ENCODE assay signal across 13 cellular contexts in the genomic region with DNA sequence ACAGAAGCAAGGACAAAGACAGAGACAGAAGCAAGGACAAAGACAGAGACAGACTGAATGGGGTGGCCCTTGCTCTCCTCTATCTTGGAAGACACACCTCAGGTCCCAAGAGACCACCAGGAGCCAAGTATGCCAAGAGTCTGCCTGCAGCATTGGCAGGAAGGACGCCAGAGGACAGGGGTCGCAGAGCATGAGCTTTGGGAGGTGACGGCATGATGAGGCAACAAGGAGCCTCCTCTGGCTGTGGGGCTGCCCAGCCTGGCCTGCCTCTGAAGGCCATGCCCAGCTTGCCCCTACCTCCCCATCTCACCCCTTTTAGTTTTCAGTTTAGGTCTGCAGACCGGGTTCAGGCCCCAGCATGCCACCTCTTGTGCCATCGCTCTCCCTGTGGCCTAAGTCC. TPM values are rescaled to one million over a fixed set of nuclear protein-coding genes. Genes with fewer than 3 reads are reported as not detected.
DNase-seq lines count a peak whose midpoint lies in the region; ATAC-seq, FAIRE-seq and TF ChIP-seq lines count a peak whose summit lies in the region.
"Had no signal": no experiment of that assay in that cellular context is flagged by ENCODE, and none has a peak within 500 bp of the region (broad histone marks: within the 10 kb centered on the region; RNA-seq: fewer than 3 reads in every experiment).

No MANE protein-coding gene starts in this region.

- TF ChIP-seq POLR2A in Peyer's patch (IDR thresholded peaks at IDR 0.05), result no peak
- no peak for TF ChIP-seq POLR2A in H1 (IDR thresholded peaks at IDR 0.05; ENCODE audit: control extremely low read depth in 1 of 2, low read depth in 2 of 2, low read length in 2 of 2)
- TF ChIP-seq POLR2A in tibial nerve (IDR thresholded peaks at IDR 0.05), result no peak

- 84% methylated on average over 5 of the region's 5 CpGs; no CpG with 5 or more reads in 1 of the 2 experiments for WGBS in H1 (ENCODE audit: extremely low coverage in 1 of 2, insufficient coverage in 1 of 2, insufficient read length in 1 of 2, insufficient replicate concordance in 2 of 2, low coverage in 1 of 2, low lambda C conversion rate in 2 of 2, missing lambda C conversion rate in 1 of 2), 2 experiments
- WGBS in tibial nerve, 2 donors, result 29 to 40% methylated on average over 5 of the region's 5 CpGs

- peak overlapping the region; percentile 84; the same call in 1 of the 2 replicates for H3K18ac ChIP-seq in H1 (ENCODE audit: extremely low read depth, low read length)

- H3K14ac ChIP-seq in H1 (ENCODE audit: insufficient read length), result no peak overlapping the region

- TF ChIP-seq EP300 in H1 (IDR thresholded peaks at IDR 0.05; ENCODE audit: borderline replicate concordance in 1 of 2, low read depth in 2 of 2, low read length in 2 of 2) (no peak), tibial nerve (IDR thresholded peaks at IDR 0.05) (peak in 1 of 2 donors; percentile 36)

- no peak for TF ChIP-seq RAD21 in H1 (IDR thresholded peaks at IDR 0.05 in 1 of 2, conservative IDR thresholded peaks at IDR 0.05 in 1 of 2; ENCODE audit: low read depth in 2 of 2, low read length in 2 of 2)

- H3K4me3 ChIP-seq in Peyer's patch, result no peak overlapping the region
- no peak overlapping the region for H3K4me3 ChIP-seq in H1 (ENCODE audit: extremely low read depth in 1 of 4, insufficient read depth in 2 of 4, low read depth in 3 of 4, low read length in 4 of 4)
- peak overlapping the region in 1 of 4 donors; percentile 24 for H3K4me3 ChIP-seq in tibial nerve
- H3K4me3 ChIP-seq: body of pancreas had no signal

- peak overlapping the region; percentile 14 to 28; a peak in 1 of 4 replicates for H3K4me2 ChIP-seq in H1 (ENCODE audit: insufficient read depth in 1 of 2, low read depth in 2 of 2, low read length in 2 of 2)

- POLR2A ChIA-PET in H1 (lab: Charles Lee; ENCODE audit: partially characterized antibody), result interaction anchor here (1.2 to 2.2 kb wide), 5 partner anchors 11 to 264 kb away, joined by 4 to 14 read pairs (median 5); a partner anchor contains a TSS

- H3K4me3 Mint-ChIP-seq in mesothelial cell of epicardium, result peak overlapping the region; percentile 35

- H3K79me2 ChIP-seq in H1 (ENCODE audit: control insufficient read depth in 1 of 2, insufficient read depth in 2 of 2, low read length in 2 of 2), result no peaks in the 10 kb centered on the region

- peak overlapping the region; percentile 58 for H3K4ac ChIP-seq in H1 (replicated peaks; ENCODE audit: insufficient read length, low read depth, low read length)

- no peaks in the 10 kb centered on the region for H4K20me1 ChIP-seq in H1 (replicated peaks in 1 of 2; ENCODE audit: control insufficient read depth in 1 of 2, insufficient read depth in 2 of 2, low read length in 2 of 2)

- H3K27ac ChIP-seq in Peyer's patch (peak overlapping the region; percentile 62 to 84 (median 76)), H1 (ENCODE audit: low read depth, low read length) (0 out of 2 replicates have a peak overlapping the region, but pooled peaks have one; percentile 31), tibial nerve (peak overlapping the region; percentile 60 to 99 (median 90))

- H2BK120ac ChIP-seq in H1 (replicated peaks; ENCODE audit: low read depth, low read length), result peak overlapping the region; percentile 66

- H3K36me3 ChIP-seq in Peyer's patch (no peaks in the 10 kb centered on the region), H1 (ENCODE audit: control insufficient read depth in 2 of 4, insufficient read depth in 4 of 4, low read length in 3 of 4) (no peaks in the 10 kb centered on the region), tibial nerve (peaks cover 0 to 41% (median 0%) of the 10 kb centered on the region in 3 donors)

- peak overlapping the region; percentile 96 for H2AK5ac ChIP-seq in H1 (ENCODE audit: low read depth, low read length)

- H3K27me3 Mint-ChIP-seq in mesothelial cell of epicardium (ENCODE audit: low read depth), result no peaks in the 10 kb centered on the region

- H4K8ac ChIP-seq in H1 (ENCODE audit: extremely low read depth, insufficient read depth, low read length), result 0 out of 2 replicates have a peak overlapping the region, but pooled peaks have one; percentile 45

- no peaks in the 10 kb centered on the region for H3K9me3 ChIP-seq in Peyer's patch
- H3K9me3 ChIP-seq in H1 (ENCODE audit: insufficient read depth in 2 of 2, low read depth in 1 of 2, low read length in 1 of 2), result no peaks in the 10 kb centered on the region
- H3K9me3 ChIP-seq in tibial nerve, result no peaks in the 10 kb centered on the region
- H3K9me3 ChIP-seq: body of pancreas had no signal

- no peaks in the 10 kb centered on the region for H3K36me3 Mint-ChIP-seq in mesothelial cell of epicardium

- no peaks in the 10 kb centered on the region for H3K27me3 ChIP-seq in Peyer's patch
- H3K27me3 ChIP-seq in H1 (replicated peaks in 1 of 4; ENCODE audit: control insufficient read depth in 3 of 4, extremely low read depth in 1 of 4, insufficient read depth in 3 of 4, low read length in 3 of 4), result no peaks in the 10 kb centered on the region; a peak in 3 of 7 replicates
- no peaks in the 10 kb centered on the region for H3K27me3 ChIP-seq in tibial nerve
- H3K27me3 ChIP-seq: body of pancreas had no signal

- ATAC-seq in HG02852 (IDR thresholded peaks at IDR 0.05; ENCODE audit: unreplicated experiment), result no peak
- ATAC-seq in GM19023 (IDR thresholded peaks at IDR 0.05; ENCODE audit: unreplicated experiment), result no peak

- peak overlapping the region; percentile 22 for H4K91ac ChIP-seq in H1 (replicated peaks; ENCODE audit: insufficient read length, low read length)

- peak overlapping the region; percentile 92 for H3K27ac Mint-ChIP-seq in mesothelial cell of epicardium

- no peak overlapping the region for H2BK15ac ChIP-seq in H1 (ENCODE audit: low read length)

- H3K23ac ChIP-seq in H1 (ENCODE audit: insufficient read length), result no peak overlapping the region

- no peak for TF ChIP-seq CTCF in Peyer's patch (IDR thresholded peaks at IDR 0.05)
- TF ChIP-seq CTCF in H1 (IDR thresholded peaks at IDR 0.05; ENCODE audit: control extremely low read depth in 1 of 3, insufficient read depth in 1 of 3, low read depth in 1 of 3, low read length in 3 of 3), result no peak
- TF ChIP-seq CTCF in mesothelial cell of epicardium (IDR thresholded peaks at IDR 0.05; ENCODE audit: unreplicated experiment), result no peak
- TF ChIP-seq CTCF in tibial nerve (IDR thresholded peaks at IDR 0.05), result no peak

- CTCF ChIA-PET in H1 (lab: Charles Lee; ENCODE audit: partially characterized antibody), result interaction anchor here (0.8 to 13.1 kb wide), 11 partner anchors 9 to 81 kb away, joined by 3 to 188 read pairs (median 6); a partner anchor contains a TSS

- H4K5ac ChIP-seq in H1 (ENCODE audit: insufficient read length, low read depth, low read length), result no peak overlapping the region

- peak overlapping the region; percentile 73; the same call in 1 of the 2 replicates for H2BK5ac ChIP-seq in H1 (ENCODE audit: low read depth, low read length)

- peak overlapping the region; percentile 43; the same call in 1 of the 2 replicates for H2BK20ac ChIP-seq in H1 (ENCODE audit: low read length)

- no peak for DNase-seq in Peyer's patch
- DNase-seq in H1 (ENCODE audit: low read depth in 1 of 2, low spot score in 2 of 2), result no peak
- DNase-seq in mesothelial cell of epicardium (ENCODE audit: low spot score in 2 of 2, unreplicated experiment in 2 of 2), result no peak
- DNase-seq in tibial nerve (ENCODE audit: low spot score in 2 of 2), result peak; percentile 49 to 55
- DNase-seq in 8988T, result no peak
- DNase-seq: activated CD4-positive, alpha-beta T cell treated with anti-CD3 and anti-CD28 coated beads, Interleukin-2, amount 50 U/mL, for 48 hours; GDM1; NCI-H2171; SHP77 treated with DMSO at 0.1 percent for 48 hours had no signal

- no peak overlapping the region for H2AFZ ChIP-seq in H1 (ENCODE audit: low read length)

- peaks cover 54% of the 10 kb centered on the region for H3K4me1 Mint-ChIP-seq in mesothelial cell of epicardium

- no peak overlapping the region for H3K56ac ChIP-seq in H1 (replicated peaks; ENCODE audit: insufficient read length, low read depth, low read length)

- no peak for FAIRE-seq in H1 (lab: Jason Lieb, UNC)

- H3K79me1 ChIP-seq in H1 (ENCODE audit: low read depth, low read length), result no peaks in the 10 kb centered on the region

- H3K23me2 ChIP-seq in H1 (ENCODE audit: low read depth, low read length), result no peaks in the 10 kb centered on the region

- no peaks in the 10 kb centered on the region for H3K9me3 Mint-ChIP-seq in mesothelial cell of epicardium

- H2BK12ac ChIP-seq in H1 (ENCODE audit: low read depth, low read length), result peak overlapping the region; percentile 99; the same call in 1 of the 2 replicates

- no peak overlapping the region for H3K9ac ChIP-seq in H1 (replicated peaks in 1 of 4; ENCODE audit: extremely low read depth in 1 of 4, low read depth in 3 of 4, low read length in 3 of 4)

- H3K4me1 ChIP-seq in Peyer's patch (peaks cover 0 to 53% (median 0%) of the 10 kb centered on the region in 4 donors), H1 (replicated peaks in 1 of 4; ENCODE audit: control insufficient read depth in 3 of 4, insufficient read depth in 4 of 4, low read length in 3 of 4) (peaks cover 4 to 32% (median 26%) of the 10 kb centered on the region in 4 experiments), tibial nerve (peaks cover 3 to 98% (median 63%) of the 10 kb centered on the region in 4 donors)

RNA-seq across cellular contexts. Expression of a gene that starts 17.6 kb away (rescaled TPM):
- 10 to 100 TPM; 17.5 to 87.5 (median 31.2) TPM for total RNA-seq in Peyer's patch
- total RNA-seq in H1 (2021; fragmentation: NEBNext Ultra II Directional; extraction: Animal tissue kit (Norgen Biotek cat#: 25700)), result 13.7 and 15.9 TPM in 2 replicates
- polyA plus RNA-seq in H1 (2011; rRNA removed), result 4.2 and 5.9 TPM in 2 replicates
- 3.6 TPM for polyA plus RNA-seq in H1 (2011; cell fraction: cytosol; rRNA removed)
- polyA plus RNA-seq in H1 (2011; cell fraction: nucleus; rRNA removed), result 12.1 TPM
- 4.0 to 5.6 TPM (median 5.0 TPM) in 4 replicates for polyA plus RNA-seq in H1 (2012, experiment 1 of 2)
- polyA plus RNA-seq in H1 (2012, experiment 2 of 2), result 3.9 TPM
- 14.2 TPM for polyA plus RNA-seq in H1 (2013, experiment 1 of 2)
- 15.0 TPM for polyA plus RNA-seq in H1 (2013, experiment 2 of 2)
- 15.1 and 15.7 TPM in 2 replicates for polyA minus RNA-seq in H1 (2011; rRNA and poly(A)+ RNA removed)
- polyA minus RNA-seq in H1 (2011; cell fraction: cytosol; rRNA and poly(A)+ RNA removed), result 6.9 TPM
- 21.7 TPM for polyA minus RNA-seq in H1 (2011; cell fraction: nucleus; rRNA and poly(A)+ RNA removed)
- 100 to 105 TPM (median 102 TPM) in 3 replicates for total RNA-seq in mesothelial cell of epicardium
- total RNA-seq in tibial nerve, result 100 to 1,000 TPM; 171 to 354 (median 217) TPM

RNA-seq across cellular contexts. Expression of a gene that starts 28.6 kb away (rescaled TPM):
- 100 to 1,000 TPM; 177 to 429 (median 370) TPM for total RNA-seq in Peyer's patch
- not detected in 2 replicates for total RNA-seq in H1 (2021; fragmentation: NEBNext Ultra II Directional; extraction: Animal tissue kit (Norgen Biotek cat#: 25700))
- polyA plus RNA-seq in H1 (2011; rRNA removed), result 0.06 TPM in 1 of 2 replicates, not detected in the other
- not detected for polyA plus RNA-seq in H1 (2011; cell fraction: cytosol; rRNA removed)
- polyA plus RNA-seq in H1 (2011; cell fraction: nucleus; rRNA removed), result not detected
- polyA plus RNA-seq in H1 (2012, experiment 1 of 2), result not detected in 4 replicates
- 0.13 TPM for polyA plus RNA-seq in H1 (2012, experiment 2 of 2)
- 0.06 TPM for polyA plus RNA-seq in H1 (2013, experiment 1 of 2)
- polyA plus RNA-seq in H1 (2013, experiment 2 of 2), result 0.04 TPM
- polyA minus RNA-seq in H1 (2011; rRNA and poly(A)+ RNA removed), result not detected in 2 replicates
- not detected for polyA minus RNA-seq in H1 (2011; cell fraction: cytosol; rRNA and poly(A)+ RNA removed)
- polyA minus RNA-seq in H1 (2011; cell fraction: nucleus; rRNA and poly(A)+ RNA removed), result not detected
- 0.51 to 1.1 TPM (median 0.68 TPM) in 3 replicates for total RNA-seq in mesothelial cell of epicardium
- 1 to 10 TPM in 1 of 4 donors, under 1 TPM in 1, not detected in 2; 0.22 to 2.5 TPM for total RNA-seq in tibial nerve
- total RNA-seq: body of pancreas, renal cortical epithelial cell had no signal

RNA-seq across cellular contexts. Expression of a gene that starts 51.6 kb away (rescaled TPM):
- total RNA-seq in Peyer's patch (10 to 100 TPM in 3 of 4 donors, 1 to 10 TPM in 1; 2.1 to 24.8 (median 13.5) TPM), mesothelial cell of epicardium (0.07 to 0.27 TPM (median 0.18 TPM) in 3 replicates), tibial nerve (10 to 100 TPM; 35.4 to 57.9 (median 45.3) TPM)
- not detected in 2 replicates for total RNA-seq in H1 (2021; fragmentation: NEBNext Ultra II Directional; extraction: Animal tissue kit (Norgen Biotek cat#: 25700))
- 0.12 TPM in 1 of 2 replicates, not detected in the other for polyA plus RNA-seq in H1 (2011; rRNA removed)
- polyA plus RNA-seq in H1 (2011; cell fraction: cytosol; rRNA removed), result not detected
- not detected for polyA plus RNA-seq in H1 (2011; cell fraction: nucleus; rRNA removed)
- 0.14 TPM in 1 of 4 replicates, not detected in the others for polyA plus RNA-seq in H1 (2012, experiment 1 of 2)
- polyA plus RNA-seq in H1 (2012, experiment 2 of 2), result 0.08 TPM
- 0.08 TPM for polyA plus RNA-seq in H1 (2013, experiment 1 of 2)
- 0.04 TPM for polyA plus RNA-seq in H1 (2013, experiment 2 of 2)
- polyA minus RNA-seq in H1 (2011; rRNA and poly(A)+ RNA removed), result not detected in 2 replicates
- polyA minus RNA-seq in H1 (2011; cell fraction: cytosol; rRNA and poly(A)+ RNA removed), result not detected
- not detected for polyA minus RNA-seq in H1 (2011; cell fraction: nucleus; rRNA and poly(A)+ RNA removed)
- total RNA-seq: renal cortical epithelial cell had no signal

RNA-seq across cellular contexts. Expression of a gene that starts 51.9 kb away (rescaled TPM):
- 10 to 100 TPM; 12.3 to 41.6 (median 19.9) TPM for total RNA-seq in Peyer's patch
- total RNA-seq in H1 (2021; fragmentation: NEBNext Ultra II Directional; extraction: Animal tissue kit (Norgen Biotek cat#: 25700)), result 0.07 TPM in 1 of 2 replicates, not detected in the other
- 0.02 and 0.12 TPM in 2 replicates for polyA plus RNA-seq in H1 (2011; rRNA removed)
- 0.04 TPM for polyA plus RNA-seq in H1 (2011; cell fraction: cytosol; rRNA removed)
- polyA plus RNA-seq in H1 (2011; cell fraction: nucleus; rRNA removed), result 0.58 TPM
- 0.09 to 0.13 TPM (median 0.11 TPM) in 3 of 4 replicates, not detected in the other for polyA plus RNA-seq in H1 (2012, experiment 1 of 2)
- polyA plus RNA-seq in H1 (2012, experiment 2 of 2), result not detected
- polyA plus RNA-seq in H1 (2013, experiment 1 of 2), result 0.06 TPM
- 0.06 TPM for polyA plus RNA-seq in H1 (2013, experiment 2 of 2)
- polyA minus RNA-seq in H1 (2011; rRNA and poly(A)+ RNA removed), result 0.41 TPM in 1 of 2 replicates, not detected in the other
- not detected for polyA minus RNA-seq in H1 (2011; cell fraction: cytosol; rRNA and poly(A)+ RNA removed)
- polyA minus RNA-seq in H1 (2011; cell fraction: nucleus; rRNA and poly(A)+ RNA removed), result not detected
- total RNA-seq in mesothelial cell of epicardium, result not detected in 3 replicates
- not detected for total RNA-seq in tibial nerve
- total RNA-seq: body of pancreas, renal cortical epithelial cell had no signal

Comparison
In these comparisons a context has a peak if more than half of its experiments do, and no peak if none do; other contexts are left out.
1. DNase-seq: peak in tibial nerve (2 of 2); none in Peyer's patch (0 of 3), H1 (0 of 2), mesothelial cell of epicardium (0 of 2) and 8988T (single experiment).
2. H3K27ac ChIP-seq: peak in every context shown above with its lines; median percentile 90 in tibial nerve; 76 in Peyer's patch; 31 in H1.
3. RNA of a gene that starts 28.6 kb away (total RNA-seq): 177 to 429 TPM in Peyer's patch; 0.51 to 1.1 TPM in mesothelial cell of epicardium, 0.22 to 2.5 TPM in tibial nerve and not detected in H1; every median in the first group is over 10 times any median in the second.